Comparison of ENCODE assay signal across 2 cellular contexts in genomic region chr6:116399287-116399686, GRCh38.
TF ChIP-seq lines count a peak whose summit lies in the region.

No MANE protein-coding gene starts in this region.

TF ChIP-seq in GM23338, 12 proteins besides CTCF, POLR2A, EP300 and RAD21:
- TF ChIP-seq STAT1 (IDR thresholded peaks at IDR 0.05; ENCODE audit: unreplicated experiment) (no peak), CREB1 (CRISPR knock-in tag; IDR thresholded peaks at IDR 0.05; ENCODE audit: low read depth) (no peak)

TF ChIP-seq in WTC11, 78 proteins besides CTCF, POLR2A, EP300 and RAD21:
- TF ChIP-seq, protein P1, sequence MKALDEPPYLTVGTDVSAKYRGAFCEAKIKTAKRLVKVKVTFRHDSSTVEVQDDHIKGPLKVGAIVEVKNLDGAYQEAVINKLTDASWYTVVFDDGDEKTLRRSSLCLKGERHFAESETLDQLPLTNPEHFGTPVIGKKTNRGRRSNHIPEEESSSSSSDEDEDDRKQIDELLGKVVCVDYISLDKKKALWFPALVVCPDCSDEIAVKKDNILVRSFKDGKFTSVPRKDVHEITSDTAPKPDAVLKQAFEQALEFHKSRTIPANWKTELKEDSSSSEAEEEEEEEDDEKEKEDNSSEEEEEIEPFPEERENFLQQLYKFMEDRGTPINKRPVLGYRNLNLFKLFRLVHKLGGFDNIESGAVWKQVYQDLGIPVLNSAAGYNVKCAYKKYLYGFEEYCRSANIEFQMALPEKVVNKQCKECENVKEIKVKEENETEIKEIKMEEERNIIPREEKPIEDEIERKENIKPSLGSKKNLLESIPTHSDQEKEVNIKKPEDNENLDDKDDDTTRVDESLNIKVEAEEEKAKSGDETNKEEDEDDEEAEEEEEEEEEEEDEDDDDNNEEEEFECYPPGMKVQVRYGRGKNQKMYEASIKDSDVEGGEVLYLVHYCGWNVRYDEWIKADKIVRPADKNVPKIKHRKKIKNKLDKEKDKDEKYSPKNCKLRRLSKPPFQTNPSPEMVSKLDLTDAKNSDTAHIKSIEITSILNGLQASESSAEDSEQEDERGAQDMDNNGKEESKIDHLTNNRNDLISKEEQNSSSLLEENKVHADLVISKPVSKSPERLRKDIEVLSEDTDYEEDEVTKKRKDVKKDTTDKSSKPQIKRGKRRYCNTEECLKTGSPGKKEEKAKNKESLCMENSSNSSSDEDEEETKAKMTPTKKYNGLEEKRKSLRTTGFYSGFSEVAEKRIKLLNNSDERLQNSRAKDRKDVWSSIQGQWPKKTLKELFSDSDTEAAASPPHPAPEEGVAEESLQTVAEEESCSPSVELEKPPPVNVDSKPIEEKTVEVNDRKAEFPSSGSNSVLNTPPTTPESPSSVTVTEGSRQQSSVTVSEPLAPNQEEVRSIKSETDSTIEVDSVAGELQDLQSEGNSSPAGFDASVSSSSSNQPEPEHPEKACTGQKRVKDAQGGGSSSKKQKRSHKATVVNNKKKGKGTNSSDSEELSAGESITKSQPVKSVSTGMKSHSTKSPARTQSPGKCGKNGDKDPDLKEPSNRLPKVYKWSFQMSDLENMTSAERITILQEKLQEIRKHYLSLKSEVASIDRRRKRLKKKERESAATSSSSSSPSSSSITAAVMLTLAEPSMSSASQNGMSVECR (CRISPR knock-in tag; IDR thresholded peaks at IDR 0.05; ENCODE audit: borderline replicate concordance), result no peak
- TF ChIP-seq OVOL2 (CRISPR knock-in tag; IDR thresholded peaks at IDR 0.05; ENCODE audit: borderline replicate concordance) (no peak), TEAD4 (CRISPR knock-in tag; IDR thresholded peaks at IDR 0.05) (no peak)
TF ChIP-seq in WTC11: peak in this region for 0.
